Comparison of ENCODE assay signal across 1 cellular context in the genomic region with DNA sequence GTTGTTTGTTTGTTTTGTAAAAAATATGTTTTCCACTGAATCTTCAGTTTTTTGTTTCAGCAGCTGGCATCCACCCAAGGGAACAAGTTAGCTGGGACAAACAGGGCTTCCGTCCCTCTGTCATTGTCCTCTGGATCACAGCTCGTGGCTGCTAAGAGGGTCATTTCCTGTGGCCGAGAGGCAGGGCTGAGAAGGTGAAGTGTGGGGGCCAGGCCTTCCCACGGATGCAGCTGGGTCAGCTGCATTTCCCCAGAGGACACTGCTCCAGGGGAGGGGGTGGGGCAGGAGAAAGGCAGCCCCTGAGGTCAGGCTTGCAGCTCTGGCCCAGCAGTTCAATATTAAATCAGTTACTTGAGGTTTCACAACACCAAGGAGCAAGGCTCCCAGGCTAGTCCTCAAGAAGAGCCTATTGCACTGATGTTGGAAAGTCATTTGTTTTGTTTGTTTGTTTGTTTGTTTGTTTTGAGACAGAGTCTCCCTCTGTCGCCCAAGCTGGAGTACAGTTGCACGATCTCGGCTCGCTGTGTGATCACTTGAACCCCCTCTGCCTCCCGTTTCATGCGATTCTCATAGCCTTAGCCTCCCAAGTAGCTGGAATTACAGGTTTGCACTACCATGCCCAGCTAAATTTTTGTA.
TF ChIP-seq lines count a peak whose summit lies in the region.

No MANE protein-coding gene starts in this region.

TF ChIP-seq in K562, 482 proteins besides CTCF, POLR2A, EP300 and RAD21 (continued from another document):
- TF ChIP-seq, protein P1, sequence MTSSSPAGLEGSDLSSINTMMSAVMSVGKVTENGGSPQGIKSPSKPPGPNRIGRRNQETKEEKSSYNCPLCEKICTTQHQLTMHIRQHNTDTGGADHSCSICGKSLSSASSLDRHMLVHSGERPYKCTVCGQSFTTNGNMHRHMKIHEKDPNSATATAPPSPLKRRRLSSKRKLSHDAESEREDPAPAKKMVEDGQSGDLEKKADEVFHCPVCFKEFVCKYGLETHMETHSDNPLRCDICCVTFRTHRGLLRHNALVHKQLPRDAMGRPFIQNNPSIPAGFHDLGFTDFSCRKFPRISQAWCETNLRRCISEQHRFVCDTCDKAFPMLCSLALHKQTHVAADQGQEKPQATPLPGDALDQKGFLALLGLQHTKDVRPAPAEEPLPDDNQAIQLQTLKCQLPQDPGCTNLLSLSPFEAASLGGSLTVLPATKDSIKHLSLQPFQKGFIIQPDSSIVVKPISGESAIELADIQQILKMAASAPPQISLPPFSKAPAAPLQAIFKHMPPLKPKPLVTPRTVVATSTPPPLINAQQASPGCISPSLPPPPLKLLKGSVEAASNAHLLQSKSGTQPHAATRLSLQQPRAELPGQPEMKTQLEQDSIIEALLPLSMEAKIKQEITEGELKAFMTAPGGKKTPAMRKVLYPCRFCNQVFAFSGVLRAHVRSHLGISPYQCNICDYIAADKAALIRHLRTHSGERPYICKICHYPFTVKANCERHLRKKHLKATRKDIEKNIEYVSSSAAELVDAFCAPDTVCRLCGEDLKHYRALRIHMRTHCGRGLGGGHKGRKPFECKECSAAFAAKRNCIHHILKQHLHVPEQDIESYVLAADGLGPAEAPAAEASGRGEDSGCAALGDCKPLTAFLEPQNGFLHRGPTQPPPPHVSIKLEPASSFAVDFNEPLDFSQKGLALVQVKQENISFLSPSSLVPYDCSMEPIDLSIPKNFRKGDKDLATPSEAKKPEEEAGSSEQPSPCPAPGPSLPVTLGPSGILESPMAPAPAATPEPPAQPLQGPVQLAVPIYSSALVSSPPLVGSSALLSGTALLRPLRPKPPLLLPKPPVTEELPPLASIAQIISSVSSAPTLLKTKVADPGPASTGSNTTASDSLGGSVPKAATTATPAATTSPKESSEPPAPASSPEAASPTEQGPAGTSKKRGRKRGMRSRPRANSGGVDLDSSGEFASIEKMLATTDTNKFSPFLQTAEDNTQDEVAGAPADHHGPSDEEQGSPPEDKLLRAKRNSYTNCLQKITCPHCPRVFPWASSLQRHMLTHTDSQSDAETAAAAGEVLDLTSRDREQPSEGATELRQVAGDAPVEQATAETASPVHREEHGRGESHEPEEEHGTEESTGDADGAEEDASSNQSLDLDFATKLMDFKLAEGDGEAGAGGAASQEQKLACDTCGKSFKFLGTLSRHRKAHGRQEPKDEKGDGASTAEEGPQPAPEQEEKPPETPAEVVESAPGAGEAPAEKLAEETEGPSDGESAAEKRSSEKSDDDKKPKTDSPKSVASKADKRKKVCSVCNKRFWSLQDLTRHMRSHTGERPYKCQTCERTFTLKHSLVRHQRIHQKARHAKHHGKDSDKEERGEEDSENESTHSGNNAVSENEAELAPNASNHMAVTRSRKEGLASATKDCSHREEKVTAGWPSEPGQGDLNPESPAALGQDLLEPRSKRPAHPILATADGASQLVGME (CRISPR knock-in tag; IDR thresholded peaks at IDR 0.05): no peak
- TF ChIP-seq, protein P2, sequence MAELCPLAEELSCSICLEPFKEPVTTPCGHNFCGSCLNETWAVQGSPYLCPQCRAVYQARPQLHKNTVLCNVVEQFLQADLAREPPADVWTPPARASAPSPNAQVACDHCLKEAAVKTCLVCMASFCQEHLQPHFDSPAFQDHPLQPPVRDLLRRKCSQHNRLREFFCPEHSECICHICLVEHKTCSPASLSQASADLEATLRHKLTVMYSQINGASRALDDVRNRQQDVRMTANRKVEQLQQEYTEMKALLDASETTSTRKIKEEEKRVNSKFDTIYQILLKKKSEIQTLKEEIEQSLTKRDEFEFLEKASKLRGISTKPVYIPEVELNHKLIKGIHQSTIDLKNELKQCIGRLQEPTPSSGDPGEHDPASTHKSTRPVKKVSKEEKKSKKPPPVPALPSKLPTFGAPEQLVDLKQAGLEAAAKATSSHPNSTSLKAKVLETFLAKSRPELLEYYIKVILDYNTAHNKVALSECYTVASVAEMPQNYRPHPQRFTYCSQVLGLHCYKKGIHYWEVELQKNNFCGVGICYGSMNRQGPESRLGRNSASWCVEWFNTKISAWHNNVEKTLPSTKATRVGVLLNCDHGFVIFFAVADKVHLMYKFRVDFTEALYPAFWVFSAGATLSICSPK (IDR thresholded peaks at IDR 0.05; ENCODE audit: borderline replicate concordance): no peak
- TF ChIP-seq, protein P3, sequence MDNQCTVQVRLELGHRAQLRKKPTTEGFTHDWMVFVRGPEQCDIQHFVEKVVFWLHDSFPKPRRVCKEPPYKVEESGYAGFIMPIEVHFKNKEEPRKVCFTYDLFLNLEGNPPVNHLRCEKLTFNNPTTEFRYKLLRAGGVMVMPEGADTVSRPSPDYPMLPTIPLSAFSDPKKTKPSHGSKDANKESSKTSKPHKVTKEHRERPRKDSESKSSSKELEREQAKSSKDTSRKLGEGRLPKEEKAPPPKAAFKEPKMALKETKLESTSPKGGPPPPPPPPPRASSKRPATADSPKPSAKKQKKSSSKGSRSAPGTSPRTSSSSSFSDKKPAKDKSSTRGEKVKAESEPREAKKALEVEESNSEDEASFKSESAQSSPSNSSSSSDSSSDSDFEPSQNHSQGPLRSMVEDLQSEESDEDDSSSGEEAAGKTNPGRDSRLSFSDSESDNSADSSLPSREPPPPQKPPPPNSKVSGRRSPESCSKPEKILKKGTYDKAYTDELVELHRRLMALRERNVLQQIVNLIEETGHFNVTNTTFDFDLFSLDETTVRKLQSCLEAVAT (IDR thresholded peaks at IDR 0.05): peak in 1 of 2 experiments; percentile 44; a peak in 1 of 4 replicates
- TF ChIP-seq, protein P4, sequence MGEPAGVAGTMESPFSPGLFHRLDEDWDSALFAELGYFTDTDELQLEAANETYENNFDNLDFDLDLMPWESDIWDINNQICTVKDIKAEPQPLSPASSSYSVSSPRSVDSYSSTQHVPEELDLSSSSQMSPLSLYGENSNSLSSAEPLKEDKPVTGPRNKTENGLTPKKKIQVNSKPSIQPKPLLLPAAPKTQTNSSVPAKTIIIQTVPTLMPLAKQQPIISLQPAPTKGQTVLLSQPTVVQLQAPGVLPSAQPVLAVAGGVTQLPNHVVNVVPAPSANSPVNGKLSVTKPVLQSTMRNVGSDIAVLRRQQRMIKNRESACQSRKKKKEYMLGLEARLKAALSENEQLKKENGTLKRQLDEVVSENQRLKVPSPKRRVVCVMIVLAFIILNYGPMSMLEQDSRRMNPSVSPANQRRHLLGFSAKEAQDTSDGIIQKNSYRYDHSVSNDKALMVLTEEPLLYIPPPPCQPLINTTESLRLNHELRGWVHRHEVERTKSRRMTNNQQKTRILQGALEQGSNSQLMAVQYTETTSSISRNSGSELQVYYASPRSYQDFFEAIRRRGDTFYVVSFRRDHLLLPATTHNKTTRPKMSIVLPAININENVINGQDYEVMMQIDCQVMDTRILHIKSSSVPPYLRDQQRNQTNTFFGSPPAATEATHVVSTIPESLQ (CRISPR knock-in tag; IDR thresholded peaks at IDR 0.05): no peak
- TF ChIP-seq NEUROD1 (IDR thresholded peaks at IDR 0.05; ENCODE audit: borderline replicate concordance, low read depth, low read length, partially characterized antibody) (no peak), NR1H2 (CRISPR knock-in tag; IDR thresholded peaks at IDR 0.05) (no peak), TEAD1 (CRISPR knock-in tag; IDR thresholded peaks at IDR 0.05) (no peak), SMC3 (conservative IDR thresholded peaks at IDR 0.05; ENCODE audit: insufficient read depth, low read depth, low read length) (no peak), NCOA1 (IDR thresholded peaks at IDR 0.05; ENCODE audit: low read depth) (no peak), ESRRA (IDR thresholded peaks at IDR 0.05; ENCODE audit: borderline replicate concordance, low read depth) (no peak), RBBP5 (IDR thresholded peaks at IDR 0.05; ENCODE audit: borderline replicate concordance, insufficient read depth, low read length, poor library complexity, severe bottlenecking) (peak; percentile 14)
- TF ChIP-seq, protein P5, sequence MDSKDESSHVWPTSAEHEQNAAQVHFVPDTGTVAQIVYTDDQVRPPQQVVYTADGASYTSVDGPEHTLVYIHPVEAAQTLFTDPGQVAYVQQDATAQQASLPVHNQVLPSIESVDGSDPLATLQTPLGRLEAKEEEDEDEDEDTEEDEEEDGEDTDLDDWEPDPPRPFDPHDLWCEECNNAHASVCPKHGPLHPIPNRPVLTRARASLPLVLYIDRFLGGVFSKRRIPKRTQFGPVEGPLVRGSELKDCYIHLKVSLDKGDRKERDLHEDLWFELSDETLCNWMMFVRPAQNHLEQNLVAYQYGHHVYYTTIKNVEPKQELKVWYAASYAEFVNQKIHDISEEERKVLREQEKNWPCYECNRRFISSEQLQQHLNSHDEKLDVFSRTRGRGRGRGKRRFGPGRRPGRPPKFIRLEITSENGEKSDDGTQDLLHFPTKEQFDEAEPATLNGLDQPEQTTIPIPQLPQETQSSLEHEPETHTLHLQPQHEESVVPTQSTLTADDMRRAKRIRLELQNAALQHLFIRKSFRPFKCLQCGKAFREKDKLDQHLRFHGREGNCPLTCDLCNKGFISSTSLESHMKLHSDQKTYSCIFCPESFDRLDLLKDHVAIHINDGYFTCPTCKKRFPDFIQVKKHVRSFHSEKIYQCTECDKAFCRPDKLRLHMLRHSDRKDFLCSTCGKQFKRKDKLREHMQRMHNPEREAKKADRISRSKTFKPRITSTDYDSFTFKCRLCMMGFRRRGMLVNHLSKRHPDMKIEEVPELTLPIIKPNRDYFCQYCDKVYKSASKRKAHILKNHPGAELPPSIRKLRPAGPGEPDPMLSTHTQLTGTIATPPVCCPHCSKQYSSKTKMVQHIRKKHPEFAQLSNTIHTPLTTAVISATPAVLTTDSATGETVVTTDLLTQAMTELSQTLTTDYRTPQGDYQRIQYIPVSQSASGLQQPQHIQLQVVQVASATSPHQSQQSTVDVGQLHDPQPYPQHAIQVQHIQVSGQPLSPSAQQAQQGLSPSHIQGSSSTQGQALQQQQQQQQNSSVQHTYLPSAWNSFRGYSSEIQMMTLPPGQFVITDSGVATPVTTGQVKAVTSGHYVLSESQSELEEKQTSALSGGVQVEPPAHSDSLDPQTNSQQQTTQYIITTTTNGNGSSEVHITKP (IDR thresholded peaks at IDR 0.05; ENCODE audit: partially characterized antibody): no peak
- TF ChIP-seq, protein P6, sequence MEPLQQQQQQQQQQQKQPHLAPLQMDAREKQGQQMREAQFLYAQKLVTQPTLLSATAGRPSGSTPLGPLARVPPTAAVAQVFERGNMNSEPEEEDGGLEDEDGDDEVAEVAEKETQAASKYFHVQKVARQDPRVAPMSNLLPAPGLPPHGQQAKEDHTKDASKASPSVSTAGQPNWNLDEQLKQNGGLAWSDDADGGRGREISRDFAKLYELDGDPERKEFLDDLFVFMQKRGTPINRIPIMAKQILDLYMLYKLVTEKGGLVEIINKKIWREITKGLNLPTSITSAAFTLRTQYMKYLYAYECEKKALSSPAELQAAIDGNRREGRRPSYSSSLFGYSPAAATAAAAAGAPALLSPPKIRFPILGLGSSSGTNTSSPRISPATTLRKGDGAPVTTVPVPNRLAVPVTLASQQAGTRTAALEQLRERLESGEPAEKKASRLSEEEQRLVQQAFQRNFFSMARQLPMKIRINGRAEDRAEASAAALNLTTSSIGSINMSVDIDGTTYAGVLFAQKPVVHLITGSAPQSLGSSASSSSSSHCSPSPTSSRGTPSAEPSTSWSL (CRISPR knock-in tag; IDR thresholded peaks at IDR 0.05; ENCODE audit: borderline replicate concordance): no peak
- TF ChIP-seq, protein P7, sequence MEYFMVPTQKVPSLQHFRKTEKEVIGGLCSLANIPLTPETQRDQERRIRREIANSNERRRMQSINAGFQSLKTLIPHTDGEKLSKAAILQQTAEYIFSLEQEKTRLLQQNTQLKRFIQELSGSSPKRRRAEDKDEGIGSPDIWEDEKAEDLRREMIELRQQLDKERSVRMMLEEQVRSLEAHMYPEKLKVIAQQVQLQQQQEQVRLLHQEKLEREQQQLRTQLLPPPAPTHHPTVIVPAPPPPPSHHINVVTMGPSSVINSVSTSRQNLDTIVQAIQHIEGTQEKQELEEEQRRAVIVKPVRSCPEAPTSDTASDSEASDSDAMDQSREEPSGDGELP (CRISPR knock-in tag; IDR thresholded peaks at IDR 0.05; ENCODE audit: borderline replicate concordance): peak; percentile 35; the same call in 1 of the 2 replicates
- TF ChIP-seq, protein P8, sequence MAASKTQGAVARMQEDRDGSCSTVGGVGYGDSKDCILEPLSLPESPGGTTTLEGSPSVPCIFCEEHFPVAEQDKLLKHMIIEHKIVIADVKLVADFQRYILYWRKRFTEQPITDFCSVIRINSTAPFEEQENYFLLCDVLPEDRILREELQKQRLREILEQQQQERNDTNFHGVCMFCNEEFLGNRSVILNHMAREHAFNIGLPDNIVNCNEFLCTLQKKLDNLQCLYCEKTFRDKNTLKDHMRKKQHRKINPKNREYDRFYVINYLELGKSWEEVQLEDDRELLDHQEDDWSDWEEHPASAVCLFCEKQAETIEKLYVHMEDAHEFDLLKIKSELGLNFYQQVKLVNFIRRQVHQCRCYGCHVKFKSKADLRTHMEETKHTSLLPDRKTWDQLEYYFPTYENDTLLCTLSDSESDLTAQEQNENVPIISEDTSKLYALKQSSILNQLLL (CRISPR knock-in tag; IDR thresholded peaks at IDR 0.05; ENCODE audit: borderline replicate concordance): no peak
